In genomic region chr2:26076001-26076587, GRCh38 we compare ENCODE assay signal across 19 cellular contexts. TPM values are rescaled to one million over a fixed set of nuclear protein-coding genes. Genes with fewer than 3 reads are reported as not detected.
DNase-seq lines count a peak whose midpoint lies in the region; ATAC-seq, FAIRE-seq and TF ChIP-seq lines count a peak whose summit lies in the region.
"Had no signal": no experiment of that assay in that cellular context is flagged by ENCODE, and none has a peak within 500 bp of the region (broad histone marks: within the 10 kb centered on the region; RNA-seq: fewer than 3 reads in every experiment).

No MANE protein-coding gene starts in this region.

- POLR2A ChIA-PET in A549 (lab: Yijun Ruan, JAX), result interaction anchor here (0.6 to 1.3 kb wide), 2 partner anchors 23 to 42 kb away, joined by 6 to 10 read pairs; partner anchors contain the start of gene RAB10
- POLR2A ChIA-PET in Panc1 (lab: Charles Lee), result interaction anchor here (0.6 kb wide), 1 partner anchor 105 kb away, joined by 3 read pairs; no protein-coding TSS in a partner anchor

- peaks cover 8% of the 10 kb centered on the region for H4K20me1 ChIP-seq in GM23338 (replicated peaks; ENCODE audit: insufficient read depth)

- H3K36me3 ChIP-seq in GM23338 (ENCODE audit: insufficient read depth), result peaks cover 6% of the 10 kb centered on the region; the same call in 1 of the 2 replicates
- H3K36me3 ChIP-seq in Panc1 (ENCODE audit: control insufficient read depth, insufficient read depth, low read length), result no peaks in the 10 kb centered on the region
- H3K36me3 ChIP-seq in left lung, result no peaks in the 10 kb centered on the region
- H3K36me3 ChIP-seq: left ventricle myocardium inferior, ovary, suprapubic skin had no signal

- no peak overlapping the region for H3K4me3 ChIP-seq in A549
- H3K4me3 ChIP-seq in GM23338, result no peak overlapping the region
- H3K4me3 ChIP-seq in Panc1 (ENCODE audit: low read depth in 2 of 2, low read length in 2 of 2), result no peak overlapping the region
- H3K4me3 ChIP-seq in left lung, result no peak overlapping the region
- H3K4me3 ChIP-seq: left ventricle myocardium inferior, ovary, SK-N-MC, suprapubic skin had no signal

- no peaks in the 10 kb centered on the region for H3F3A ChIP-seq in GM23338 (replicated peaks; ENCODE audit: low read depth)

- H3K27ac Mint-ChIP-seq in GM23338, result peak overlapping the region; percentile 46
- H3K27ac Mint-ChIP-seq: activated CD4-positive, alpha-beta memory T cell treated with anti-CD3 and anti-CD28 coated beads, Interleukin-2, amount 10 ng/mL, durations not matched to agents 7 days and 5 days; B cell had no signal

- in situ Hi-C loops in Panc1 (cut with HindIII; ENCODE audit: low pct_unique_long_range_greater_than_20kb, low sequenced_read_pairs), result no loop called here

- TF ChIP-seq RAD21 in A549 (conservative IDR thresholded peaks at IDR 0.05 in 1 of 2, IDR thresholded peaks at IDR 0.05 in 1 of 2), result no peak

- H3K36me3 Mint-ChIP-seq in GM23338 (ENCODE audit: low read depth), result peaks cover 33% of the 10 kb centered on the region

- no peaks in the 10 kb centered on the region for H3K27me3 ChIP-seq in GM23338 (ENCODE audit: insufficient read depth)
- no peaks in the 10 kb centered on the region for H3K27me3 ChIP-seq in Panc1 (ENCODE audit: control insufficient read depth, insufficient read depth, low read length)
- H3K27me3 ChIP-seq in left lung, result no peaks in the 10 kb centered on the region
- H3K27me3 ChIP-seq: foreskin keratinocyte, ovary, suprapubic skin had no signal

- 95% methylated on average over 1 of the region's 1 CpG for WGBS in A549 (ENCODE audit: missing lambda C conversion rate)

- ATAC-seq in A549 (peak in 1 of 2 experiments; percentile 22; a peak in 3 of 6 replicates), GM23338 (peak; percentile 44), Panc1 (no peak), left lung (peak; percentile 69), GM18867 (IDR thresholded peaks at IDR 0.05; ENCODE audit: unreplicated experiment) (no peak), GM19023 (IDR thresholded peaks at IDR 0.05; ENCODE audit: unreplicated experiment) (no peak)
- ATAC-seq: foreskin keratinocyte had no signal

- peaks cover 33% of the 10 kb centered on the region for H3K4me1 Mint-ChIP-seq in GM23338

- intact Hi-C loops in Panc1 (cut with micrococcal nuclease; ENCODE audit: unreplicated experiment), result no loop called here
- intact Hi-C loops in left lung (cut with DNase I), result no loop called here

- H3K4me3 Mint-ChIP-seq in GM23338, result no peak overlapping the region; the same call in 2 of the 3 replicates
- H3K4me3 Mint-ChIP-seq: activated CD4-positive, alpha-beta memory T cell treated with anti-CD3 and anti-CD28 coated beads, Interleukin-2, amount 10 ng/mL, durations not matched to agents 7 days and 5 days; B cell had no signal

- no peak overlapping the region for H2AFZ ChIP-seq in GM23338

- TSS peak; percentile 10 for BruUV-seq in Panc1 (replicated peaks; lab: Mats Ljungman, UMichigan)

- no peak for FAIRE-seq in A549 (lab: Jason Lieb, UNC)

- TF ChIP-seq EP300 in A549 (IDR thresholded peaks at IDR 0.05), result no peak

- peaks cover 27% of the 10 kb centered on the region for H3K9me3 Mint-ChIP-seq in GM23338

- TF ChIP-seq CTCF in A549 (IDR thresholded peaks at IDR 0.05) (no peak), GM23338 (conservative IDR thresholded peaks at IDR 0.05; ENCODE audit: low read depth in 2 of 2) (no peak), Panc1 (IDR thresholded peaks at IDR 0.05) (no peak), left lung (IDR thresholded peaks at IDR 0.05) (no peak)

- peak overlapping the region in 1 of 2 experiments; percentile 20; a peak in 4 of 6 replicates for H3K27ac ChIP-seq in A549
- no peak overlapping the region for H3K27ac ChIP-seq in GM23338 (ENCODE audit: low read depth)
- H3K27ac ChIP-seq in Panc1 (ENCODE audit: low read length), result no peak overlapping the region
- H3K27ac ChIP-seq in left lung, result no peak overlapping the region
- H3K27ac ChIP-seq: foreskin keratinocyte, left ventricle myocardium inferior, ovary, SK-N-MC, suprapubic skin had no signal

- H3K4me1 ChIP-seq in A549 (peaks cover 90% of the 10 kb centered on the region), GM23338 (ENCODE audit: insufficient read depth) (peaks cover 27% of the 10 kb centered on the region), Panc1 (ENCODE audit: control insufficient read depth, insufficient read depth, low read length) (peaks cover 16% of the 10 kb centered on the region), left lung (peaks cover 0 to 55% of the 10 kb centered on the region in 2 donors)

- peaks cover 3% of the 10 kb centered on the region for H3K27me3 Mint-ChIP-seq in GM23338 (ENCODE audit: insufficient read depth, low read depth, poor library complexity)
- H3K27me3 Mint-ChIP-seq: activated CD4-positive, alpha-beta memory T cell treated with anti-CD3 and anti-CD28 coated beads, Interleukin-2, amount 10 ng/mL, durations not matched to agents 7 days and 5 days; B cell had no signal

- TF ChIP-seq POLR2A in A549 (IDR thresholded peaks at IDR 0.05; ENCODE audit: low read length), result no peak
- no peak for TF ChIP-seq POLR2A in erythroblast (IDR thresholded peaks at IDR 0.05; ENCODE audit: low read length)

- H3K4me2 ChIP-seq in A549, result peak overlapping the region; percentile 49
- peak overlapping the region; percentile 24; the same call in 1 of the 2 replicates for H3K4me2 ChIP-seq in GM23338

- DNase-seq in A549 (ENCODE audit: low read depth in 1 of 2, low spot score in 1 of 2) (no peak), GM23338 (ENCODE audit: low spot score) (no peak), Panc1 (ENCODE audit: low read depth, low spot score) (no peak), left lung (no peak), NCI-H1092 (lab: John Stamatoyannopoulos, UW) (no peak), erythroblast (lab: John Stamatoyannopoulos, UW) (no peak)
- DNase-seq: activated CD4-positive, alpha-beta memory T cell treated with anti-CD3 and anti-CD28 coated beads, Interleukin-2, amount 10 ng/mL, durations not matched to agents 7 days and 5 days; amygdala; DND-41; foreskin keratinocyte; left ventricle myocardium inferior; NCI-H2227 treated with DMSO at 0.1 percent for 48 hours; ovary; stimulated activated CD4-positive, alpha-beta T cell treated with anti-CD3 and anti-CD28 coated beads, Interleukin-2, amount 100 ng/mL, for 48 hours had no signal

- peaks cover 100% of the 10 kb centered on the region for H3K79me2 ChIP-seq in GM23338 (replicated peaks; ENCODE audit: insufficient read depth)

- CTCF ChIA-PET in A549 (lab: Yijun Ruan, JAX), result interaction anchor here (1.1 to 5.6 kb wide), 8 partner anchors 8 to 125 kb away, joined by 3 to 30 read pairs (median 6); no protein-coding TSS in a partner anchor
- CTCF ChIA-PET in Panc1 (lab: Charles Lee), result no interaction called here

- H3K9me3 ChIP-seq in A549 (peaks cover 6% of the 10 kb centered on the region), Panc1 (ENCODE audit: control insufficient read depth, insufficient read depth, low read depth, low read length) (no peaks in the 10 kb centered on the region), left lung (no peaks in the 10 kb centered on the region)
- H3K9me3 ChIP-seq: ovary, suprapubic skin had no signal

- no peaks in the 10 kb centered on the region for H3K9me2 ChIP-seq in GM23338 (ENCODE audit: insufficient read depth)

TF ChIP-seq in A549, 52 proteins besides CTCF, POLR2A, EP300 and RAD21:
- TF ChIP-seq NPAS2 (CRISPR knock-in tag; IDR thresholded peaks at IDR 0.05; ENCODE audit: borderline replicate concordance) (no peak), POLR2AphosphoS2 (conservative IDR thresholded peaks at IDR 0.05; ENCODE audit: low read length) (peak; percentile 54; the same call in 1 of the 2 replicates)

TF ChIP-seq in GM23338, 12 proteins besides CTCF, POLR2A, EP300 and RAD21 (continues in another document):
- no peak for TF ChIP-seq CREB1 (CRISPR knock-in tag; IDR thresholded peaks at IDR 0.05; ENCODE audit: low read depth)
- TF ChIP-seq STAT1 (IDR thresholded peaks at IDR 0.05; ENCODE audit: unreplicated experiment), result no peak
- no peak for TF ChIP-seq ZNF331 (CRISPR knock-in tag; IDR thresholded peaks at IDR 0.05; ENCODE audit: low read depth)
- TF ChIP-seq NANOG (IDR thresholded peaks at IDR 0.05; ENCODE audit: borderline replicate concordance), result no peak

RNA-seq across cellular contexts. Expression of gene RAB10, which starts 42.2 kb away (rescaled TPM):
- polyA plus RNA-seq in A549 (2011; rRNA removed), result 332 and 692 TPM in 2 replicates
- 132 and 139 TPM in 2 replicates for polyA plus RNA-seq in A549 (2012; cell fraction: cytosol; rRNA removed)
- polyA plus RNA-seq in A549 (2012; cell fraction: nucleus; rRNA removed), result 112 and 147 TPM in 2 replicates
- polyA plus RNA-seq in A549 (2017; fragmentation: RNase III; extraction: RNeasy Plus Mini Kit Qiagen cat#74134 plus additional on column Dnase treatment), result 256 to 289 TPM (median 272 TPM) in 3 replicates
- polyA minus RNA-seq in A549 (2011; rRNA and poly(A)+ RNA removed), result 108 and 123 TPM in 2 replicates
- 102 and 116 TPM in 2 replicates for total RNA-seq in GM23338 (2014; rRNA removed; shearing (Covaris generic))
- polyA plus RNA-seq in GM23338 (2016; fragmentation: Nextera tagmentation; extraction: Ambion mirVana), result 119 and 143 TPM in 2 replicates
- total RNA-seq in Panc1 (2021; ENCODE audit: unreplicated experiment), result 208 TPM
- 153 TPM for polyA plus RNA-seq in Panc1 (2012; ENCODE audit: insufficient read length)
- total RNA-seq in left lung, result 100 to 1,000 TPM; 114 to 175 TPM

Comparison
In these comparisons a context has a peak if more than half of its experiments do, and no peak if none do; other contexts are left out.
1. ATAC-seq: peak in GM23338 (single experiment) and left lung (single experiment); none in Panc1 (single experiment), GM18867 (single experiment) and GM19023 (single experiment).